In genomic region chr15:100301905-100302431, GRCh38 we compare ENCODE assay signal across 18 cellular contexts.
"Had no signal": no experiment of that assay in that cellular context is flagged by ENCODE, and none has a peak within 500 bp of the region (broad histone marks: within the 10 kb centered on the region; RNA-seq: fewer than 3 reads in every experiment).

No MANE protein-coding gene starts in this region.

- FAIRE-seq: urothelium cell line had no signal

- DNase-seq: activated CD4-positive, alpha-beta T cell treated with anti-CD3 and anti-CD28 coated beads, Interleukin-2, amount 10 ng/mL, durations not matched to agents 24 days and 14 days; activated CD4-positive, CD25-positive, alpha-beta regulatory T cell; activated CD8-positive, alpha-beta T cell treated with anti-CD3 and anti-CD28 coated beads for 36 hours; activated naive CD4-positive, alpha-beta T cell treated with Interleukin-2 at 50 U/mL for 16 hours; activated T-cell treated with anti-CD3 and anti-CD28 coated beads, Interleukin-2, amount 50 U/mL, for 24 hours; foreskin keratinocyte; glutamatergic neuron; hypothalamus; islet precursor cell; lower lobe of right lung; stimulated activated CD8-positive, alpha-beta memory T cell treated with anti-CD3 and anti-CD28 coated beads, Interleukin-4, amount 100 ng/mL, for 48 hours; stimulated activated naive CD4-positive, alpha-beta T cell; substantia nigra; T1000; tibial artery had no signal

- H3K27me3 ChIP-seq: ascending aorta, tibial artery had no signal

- H3K4me3 ChIP-seq: ascending aorta, coronary artery, lower lobe of right lung, tibial artery had no signal

- ATAC-seq: activated CD8-positive, alpha-beta T cell treated with anti-CD3 and anti-CD28 coated beads for 36 hours; foreskin keratinocyte; lower lobe of right lung had no signal

- H3K27ac ChIP-seq: ascending aorta, coronary artery, foreskin keratinocyte, lower lobe of right lung, tibial artery had no signal

- H3K4me1 ChIP-seq: ascending aorta, foreskin keratinocyte, lower lobe of right lung, tibial artery had no signal

- H3K36me3 ChIP-seq: ascending aorta, lower lobe of right lung, tibial artery had no signal
